Comparison of ENCODE assay signal across 1 cellular context in genomic region chr3:39541917-39542329, GRCh38.
TF ChIP-seq lines count a peak whose summit lies in the region.

No MANE protein-coding gene starts in this region.

TF ChIP-seq in WTC11, 78 proteins besides CTCF, POLR2A, EP300 and RAD21 (continued from another document):
- TF ChIP-seq USF2 (CRISPR knock-in tag; IDR thresholded peaks at IDR 0.05) (no peak), NFE2L1 (CRISPR knock-in tag; IDR thresholded peaks at IDR 0.05) (no peak), JUN (CRISPR knock-in tag; IDR thresholded peaks at IDR 0.05) (no peak), NFATC4 (CRISPR knock-in tag; IDR thresholded peaks at IDR 0.05) (no peak), CREB1 (CRISPR knock-in tag; IDR thresholded peaks at IDR 0.05) (no peak)
